Comparison of ENCODE assay signal across 17 cellular contexts in genomic region chr3:10833855-10834414, GRCh38. TPM values are rescaled to one million over a fixed set of nuclear protein-coding genes. Genes with fewer than 3 reads are reported as not detected.
A peak's percentile ranks its signal among the peaks of the same experiment; 100 is the strongest.
DNase-seq lines count a peak whose midpoint lies in the region; ATAC-seq, FAIRE-seq and TF ChIP-seq lines count a peak whose summit lies in the region.
"Had no signal": no experiment of that assay in that cellular context is flagged by ENCODE, and none has a peak within 500 bp of the region (broad histone marks: within the 10 kb centered on the region; RNA-seq: fewer than 3 reads in every experiment).

No MANE protein-coding gene starts in this region.

- peak overlapping the region; percentile 24; the same call in 1 of the 2 replicates for H3K4me3 ChIP-seq in BLaER1
- H3K4me3 ChIP-seq in Jurkat, Clone E6-1 (ENCODE audit: low read length): no peak overlapping the region
- H3K4me3 ChIP-seq in K562: no peak overlapping the region
- H3K4me3 ChIP-seq: HAP-1 had no signal

- H3K9me3 ChIP-seq in BLaER1 (no peaks in the 10 kb centered on the region), K562 (replicated peaks; ENCODE audit: control insufficient read depth, insufficient read depth, low read depth, low read length) (no peaks in the 10 kb centered on the region)
- H3K9me3 ChIP-seq: HAP-1 had no signal

- in situ Hi-C loops in K562 (cut with MboI): no loop called here

- POLR2A ChIA-PET in K562 (lab: Yijun Ruan, JAX): no interaction called here

- peak overlapping the region; percentile 74 for H3K27ac ChIP-seq in BLaER1
- H3K27ac ChIP-seq in K562 (ENCODE audit: extremely low read depth, low read depth, low read length): no peak overlapping the region
- H3K27ac ChIP-seq: C4-2B, HL-60 had no signal

- no peak for FAIRE-seq in K562 (lab: Jason Lieb, UNC)
- FAIRE-seq: GM12891, H1 had no signal

- H3K36me3 Mint-ChIP-seq in activated naive CD4-positive, alpha-beta T cell treated with anti-CD3 and anti-CD28 coated beads for 36 hours (ENCODE audit: low read depth): no peaks in the 10 kb centered on the region
- H3K36me3 Mint-ChIP-seq: CD4-positive, alpha-beta memory T cell had no signal

- CTCF ChIA-PET in K562 (lab: Yijun Ruan, JAX; ENCODE audit: low intra/inter-chr PET ratio): no interaction called here
- CTCF ChIA-PET in activated naive CD4-positive, alpha-beta T cell treated with anti-CD3 and anti-CD28 coated beads for 36 hours (lab: Charles Lee): no interaction called here

- TF ChIP-seq POLR2A in K562 (conservative IDR thresholded peaks at IDR 0.05): no peak

- ATAC-seq in GM19351 (IDR thresholded peaks at IDR 0.05; ENCODE audit: unreplicated experiment) (peak; percentile 44), K562 (no peak)

- H3K4me2 ChIP-seq in BLaER1 (peak overlapping the region; percentile 66), K562 (ENCODE audit: insufficient read depth, low read length) (no peak overlapping the region)

- peak; percentile 23 for DNase-seq in Jurkat, Clone E6-1 (ENCODE audit: low read depth, low spot score)
- DNase-seq in K562 (ENCODE audit: extremely low read depth in 1 of 4, low spot score in 3 of 4) (no peak), NCI-H2196 treated with DMSO at 0.1 percent for 48 hours (lab: John Stamatoyannopoulos, UW; ENCODE audit: unreplicated experiment) (no peak)
- DNase-seq in activated naive CD4-positive, alpha-beta T cell treated with Interleukin-2 at 50 U/mL for 16 hours: no peak
- DNase-seq in activated naive CD4-positive, alpha-beta T cell treated with anti-CD3 and anti-CD28 coated beads for 36 hours: no peak
- DNase-seq: ACHN; CD4-positive, alpha-beta memory T cell; DMS79 had no signal

- H4K20me1 ChIP-seq in BLaER1 (no peaks in the 10 kb centered on the region), K562 (replicated peaks; ENCODE audit: control insufficient read depth, insufficient read depth, low read length) (no peaks in the 10 kb centered on the region; the same call in 1 of the 2 replicates)

- no peak for TF ChIP-seq CTCF in K562 (IDR thresholded peaks at IDR 0.05 in 2 of 3, conservative IDR thresholded peaks at IDR 0.05 in 1 of 3; ENCODE audit: insufficient read depth in 2 of 3, low read depth in 1 of 3, low read length in 3 of 3)

- H2AFZ ChIP-seq in K562 (ENCODE audit: low read depth, low read length): no peak overlapping the region

- no peaks in the 10 kb centered on the region for H3K9me3 Mint-ChIP-seq in activated naive CD4-positive, alpha-beta T cell treated with anti-CD3 and anti-CD28 coated beads for 36 hours
- H3K9me3 Mint-ChIP-seq: CD4-positive, alpha-beta memory T cell had no signal

- no TSS peak for BruUV-seq in K562 (replicated peaks; lab: Mats Ljungman, UMichigan)

- no peak for TF ChIP-seq RAD21 in K562 (CRISPR knock-in tag; conservative IDR thresholded peaks at IDR 0.05 in 1 of 2, IDR thresholded peaks at IDR 0.05 in 1 of 2)

- H3K27me3 ChIP-seq in BLaER1: no peaks in the 10 kb centered on the region
- H3K27me3 ChIP-seq in K562 (ENCODE audit: control insufficient read depth in 2 of 2, insufficient read depth in 2 of 2, low read length in 2 of 2): peaks cover 11 to 31% of the 10 kb centered on the region in 2 experiments; a peak in 4 of 5 replicates

- intact Hi-C loops in K562 (cut with micrococcal nuclease): no loop called here
- intact Hi-C loops in activated naive CD4-positive, alpha-beta T cell treated with anti-CD3 and anti-CD28 coated beads for 36 hours (cut with micrococcal nuclease): no loop called here

- no peaks in the 10 kb centered on the region for H3K4me1 Mint-ChIP-seq in activated naive CD4-positive, alpha-beta T cell treated with anti-CD3 and anti-CD28 coated beads for 36 hours (ENCODE audit: low read depth)
- H3K4me1 Mint-ChIP-seq: CD4-positive, alpha-beta memory T cell had no signal

- H3K79me2 ChIP-seq in K562 (ENCODE audit: control insufficient read depth, insufficient read depth, low read length): no peaks in the 10 kb centered on the region

- H3K9me1 ChIP-seq in K562 (ENCODE audit: control insufficient read depth, insufficient read depth, low read length): peaks cover 2% of the 10 kb centered on the region

- H3K36me3 ChIP-seq in BLaER1: no peaks in the 10 kb centered on the region
- H3K36me3 ChIP-seq in K562 (ENCODE audit: control insufficient read depth, insufficient read depth, low read length): no peaks in the 10 kb centered on the region
- H3K36me3 ChIP-seq: HAP-1 had no signal

- H3K4me1 ChIP-seq in BLaER1 (peaks cover 69% of the 10 kb centered on the region), K562 (replicated peaks in 1 of 2; ENCODE audit: control insufficient read depth in 2 of 2, insufficient read depth in 2 of 2, low read length in 2 of 2) (no peaks in the 10 kb centered on the region)
- H3K4me1 ChIP-seq: HAP-1 had no signal

- H3K27ac Mint-ChIP-seq in activated naive CD4-positive, alpha-beta T cell treated with anti-CD3 and anti-CD28 coated beads for 36 hours: no peak overlapping the region
- H3K27ac Mint-ChIP-seq: CD4-positive, alpha-beta memory T cell had no signal

- H3K27me3 Mint-ChIP-seq in activated naive CD4-positive, alpha-beta T cell treated with anti-CD3 and anti-CD28 coated beads for 36 hours (ENCODE audit: low read depth): peaks cover 8% of the 10 kb centered on the region

- TF ChIP-seq EP300 in K562 (IDR thresholded peaks at IDR 0.05; ENCODE audit: low read length): no peak

- peak overlapping the region; percentile 60; the same call in 1 of the 2 replicates for H3K9ac ChIP-seq in BLaER1
- no peak overlapping the region for H3K9ac ChIP-seq in K562 (ENCODE audit: insufficient read depth in 1 of 2, low read depth in 2 of 2, low read length in 2 of 2)

- H3K4me3 Mint-ChIP-seq in activated naive CD4-positive, alpha-beta T cell treated with anti-CD3 and anti-CD28 coated beads for 36 hours: no peak overlapping the region
- H3K4me3 Mint-ChIP-seq: CD4-positive, alpha-beta memory T cell had no signal

- WGBS in K562 (ENCODE audit: insufficient coverage, low coverage, missing lambda C conversion rate): 0% methylated on average over 3 of the region's 3 CpGs

TF ChIP-seq in K562, 482 proteins besides CTCF, POLR2A, EP300 and RAD21:
- TF ChIP-seq ZKSCAN8 (CRISPR knock-in tag; IDR thresholded peaks at IDR 0.05) (peak; percentile 83; the same call in 1 of the 2 replicates), NR2F6 (CRISPR knock-in tag; IDR thresholded peaks at IDR 0.05) (no peak)

RNA-seq across cellular contexts. Expression of gene SLC6A11, which starts 17.9 kb away (rescaled TPM):
- not detected for polyA plus RNA-seq in Jurkat, Clone E6-1 (2012; ENCODE audit: insufficient read depth, insufficient read length)
- not detected in 2 replicates for total RNA-seq in K562 (2011; cell fraction: chromatin; rRNA removed; ENCODE audit: low replicate concordance)
- total RNA-seq in K562 (2011; cell fraction: nucleolus; rRNA removed): not detected in 2 replicates
- 0.61 TPM in 1 of 2 replicates, not detected in the other for total RNA-seq in K562 (2011; cell fraction: nucleoplasm; rRNA removed)
- total RNA-seq in K562 (2014; rRNA removed): not detected in 2 replicates
- total RNA-seq in K562 (2014; rRNA removed; fragmentation: Illumina TruSeq; extraction: Trizol): not detected in 2 replicates
- total RNA-seq in K562 (2015; rRNA removed; fragmentation: Illumina TruSeq; extraction: Trizol): not detected in 2 replicates
- total RNA-seq in K562 (2021): not detected in 2 replicates
- not detected in 2 replicates for polyA plus RNA-seq in K562 (2011; rRNA removed)
- not detected in 2 replicates for polyA plus RNA-seq in K562 (2011; cell fraction: cytosol; rRNA removed)
- not detected in 2 replicates for polyA plus RNA-seq in K562 (2011; cell fraction: nucleus; rRNA removed)
- not detected in 2 replicates for polyA plus RNA-seq in K562 (2012)
- polyA plus RNA-seq in K562 (2014; fragmentation: Illumina TruSeq; extraction: Trizol): not detected in 2 replicates
- polyA plus RNA-seq in K562 (2014; fragmentation: Nextera tagmentation; extraction: Ambion mirVana): under 1 TPM in 1 of 2 experiments, not detected in 1; 0.04 TPM
- polyA plus RNA-seq in K562 (2014; rRNA removed): not detected in 2 replicates
- polyA minus RNA-seq in K562 (2011; rRNA and poly(A)+ RNA removed): not detected in 2 replicates
- not detected in 2 replicates for polyA minus RNA-seq in K562 (2011; cell fraction: cytosol; rRNA and poly(A)+ RNA removed)
- not detected in 2 replicates for polyA minus RNA-seq in K562 (2011; cell fraction: nucleus; rRNA and poly(A)+ RNA removed)
- not detected for total RNA-seq in activated naive CD4-positive, alpha-beta T cell treated with anti-CD3 and anti-CD28 coated beads for 36 hours
- total RNA-seq: A172; CD4-positive, alpha-beta memory T cell; G401 had no signal
- polyA plus RNA-seq: CD4-positive, alpha-beta memory T cell had no signal
